In the genomic region with DNA sequence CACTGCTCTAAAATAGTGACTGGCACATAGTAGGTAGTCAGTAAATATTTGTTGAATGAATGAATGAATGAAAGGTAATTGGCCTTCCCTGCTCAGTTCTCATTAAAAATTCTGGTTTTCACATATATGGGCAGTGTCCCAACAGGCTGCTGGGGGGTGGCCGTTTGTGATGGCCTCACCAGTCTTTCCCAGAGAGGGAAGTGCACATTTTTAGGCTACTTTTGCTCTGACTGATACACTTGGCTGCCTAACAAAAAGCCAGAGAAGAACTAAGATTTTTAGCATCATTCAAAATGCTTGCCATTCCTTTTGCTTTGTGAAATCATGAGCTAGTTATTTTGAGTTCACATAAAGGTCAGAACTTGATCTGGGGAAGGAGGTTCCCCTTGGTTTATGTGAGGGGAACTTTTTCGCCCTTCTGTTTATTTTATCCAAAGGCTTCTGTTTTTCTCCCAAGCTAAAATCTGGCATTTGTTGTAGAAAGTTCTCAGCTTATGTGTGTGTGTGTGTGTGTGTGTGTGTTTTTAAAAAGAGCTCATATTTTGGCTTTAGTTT, we compare ENCODE assay signal across 9 cellular contexts.
DNase-seq lines count a peak whose midpoint lies in the region; ATAC-seq and TF ChIP-seq lines count a peak whose summit lies in the region.
"Had no signal": no experiment of that assay in that cellular context is flagged by ENCODE, and none has a peak within 500 bp of the region (broad histone marks: within the 10 kb centered on the region; RNA-seq: fewer than 3 reads in every experiment).

No MANE protein-coding gene starts in this region.

- no peak for TF ChIP-seq POLR2A in GM18505 (IDR thresholded peaks at IDR 0.05; ENCODE audit: borderline replicate concordance, extremely low read depth, insufficient read depth, insufficient read length)

- no peak overlapping the region for H3K27ac Mint-ChIP-seq in activated CD4-positive, alpha-beta T cell treated with anti-CD3 and anti-CD28 coated beads for 36 hours

- H3K27me3 Mint-ChIP-seq in activated CD4-positive, alpha-beta T cell treated with anti-CD3 and anti-CD28 coated beads for 36 hours, result no peaks in the 10 kb centered on the region

- peak; percentile 98 for DNase-seq in EL
- DNase-seq in SW 1271 (lab: John Stamatoyannopoulos, UW), result peak; percentile 57 to 87
- DNase-seq in Right ventricle myocardium superior, result peak; percentile 56
- peak; percentile 84 for DNase-seq in retinal pigment epithelial cell (ENCODE audit: low read depth)
- no peak for DNase-seq in activated naive CD4-positive, alpha-beta T cell (lab: John Stamatoyannopoulos, UW)
- no peak for DNase-seq in activated CD4-positive, alpha-beta T cell treated with anti-CD3 and anti-CD28 coated beads for 36 hours
- DNase-seq: NCI-H524 had no signal

- intact Hi-C loops in Right ventricle myocardium superior (cut with DNase I), result no loop called here
- intact Hi-C loops in activated CD4-positive, alpha-beta T cell treated with anti-CD3 and anti-CD28 coated beads for 36 hours (cut with DNase I, micrococcal nuclease), result no loop called here

- no peak overlapping the region for H3K4me3 ChIP-seq in retinal pigment epithelial cell (ENCODE audit: low read length)

- POLR2A ChIA-PET in activated CD4-positive, alpha-beta T cell treated with anti-CD3 and anti-CD28 coated beads for 36 hours (lab: Charles Lee), result interaction anchor here (0.6 kb wide), 1 partner anchor 82 kb away, joined by 5 read pairs; no protein-coding TSS in a partner anchor

- no peak overlapping the region for H3K4me3 Mint-ChIP-seq in activated CD4-positive, alpha-beta T cell treated with anti-CD3 and anti-CD28 coated beads for 36 hours

- H3K36me3 Mint-ChIP-seq in activated CD4-positive, alpha-beta T cell treated with anti-CD3 and anti-CD28 coated beads for 36 hours (ENCODE audit: low read depth), result peaks cover 14% of the 10 kb centered on the region

- no peaks in the 10 kb centered on the region for H3K9me3 Mint-ChIP-seq in activated CD4-positive, alpha-beta T cell treated with anti-CD3 and anti-CD28 coated beads for 36 hours (ENCODE audit: low read depth)

- peak; percentile 79 for ATAC-seq in Right ventricle myocardium superior (ENCODE audit: poor library complexity)
- no peak for ATAC-seq in GM21381 (IDR thresholded peaks at IDR 0.05; ENCODE audit: unreplicated experiment)
- ATAC-seq in activated CD4-positive, alpha-beta T cell treated with anti-CD3 and anti-CD28 coated beads for 36 hours, result no peak
- no peak for ATAC-seq in GM18505 (IDR thresholded peaks at IDR 0.05; ENCODE audit: unreplicated experiment)

- CTCF ChIA-PET in activated CD4-positive, alpha-beta T cell treated with anti-CD3 and anti-CD28 coated beads for 36 hours (lab: Charles Lee), result interaction anchor here (0.6 to 1.0 kb wide), 5 partner anchors 10 to 361 kb away, joined by 3 to 4 read pairs (median 3); no protein-coding TSS in a partner anchor

- no peak for TF ChIP-seq CTCF in retinal pigment epithelial cell (conservative IDR thresholded peaks at IDR 0.05; ENCODE audit: low read depth, low read length)

- H3K4me1 Mint-ChIP-seq in activated CD4-positive, alpha-beta T cell treated with anti-CD3 and anti-CD28 coated beads for 36 hours, result peaks cover 49% of the 10 kb centered on the region

Comparison
In these comparisons a context has a peak if more than half of its experiments do, and no peak if none do; other contexts are left out.
1. DNase-seq: peak in EL (single experiment), SW 1271 (2 of 2), Right ventricle myocardium superior (single experiment) and retinal pigment epithelial cell (single experiment); none in activated naive CD4-positive, alpha-beta T cell (0 of 4) and activated CD4-positive, alpha-beta T cell treated with anti-CD3 and anti-CD28 coated beads for 36 hours (single experiment).